Comparison of ENCODE assay signal across 8 cellular contexts in genomic region chr1:54800899-54801759, GRCh38. TPM values are rescaled to one million over a fixed set of nuclear protein-coding genes. Genes with fewer than 3 reads are reported as not detected.
DNase-seq lines count a peak whose midpoint lies in the region; ATAC-seq, FAIRE-seq and TF ChIP-seq lines count a peak whose summit lies in the region.

TSS of gene TTC22 (minus strand) at chr1:54801323. CDS start at chr1:54801163, 160 bp downstream.

- H3K36me3 ChIP-seq in OCI-LY7 (ENCODE audit: insufficient read depth, low read length) (no peaks in the 10 kb centered on the region), heart right ventricle (no peaks in the 10 kb centered on the region)

- 0 out of 2 replicates have a peak within 1 kb of the TSS, but pooled peaks have one; percentile 39 for H2AFZ ChIP-seq in OCI-LY7 (ENCODE audit: low read length)

- no peaks in the 10 kb centered on the region for H4K20me1 ChIP-seq in OCI-LY7 (ENCODE audit: insufficient read depth, low read length)

- H3K4me3 ChIP-seq in OCI-LY7 (ENCODE audit: low read depth, low read length, poor library complexity, severe bottlenecking) = no peak within 1 kb of the TSS
- H3K4me3 ChIP-seq in heart right ventricle = peak within 1 kb of the TSS in 9 of 10 donors; percentile 1 to 62 (median 35)
- peak within 1 kb of the TSS; percentile 49 to 61 (median 53) for H3K4me3 ChIP-seq in skin epidermis

- H3K9me3 ChIP-seq in OCI-LY7 (ENCODE audit: low read length) = no peaks in the 10 kb centered on the region
- no peaks in the 10 kb centered on the region for H3K9me3 ChIP-seq in heart right ventricle

- ATAC-seq in GM18519 (IDR thresholded peaks at IDR 0.05; ENCODE audit: low FRiP score, unreplicated experiment) (peak; percentile 69), HG02938 (IDR thresholded peaks at IDR 0.05; ENCODE audit: unreplicated experiment) (peak; percentile 85), heart right ventricle (peak in 6 of 8 donors; percentile 58 to 76 (median 66))

- POLR2A ChIA-PET in OCI-LY7 (lab: Charles Lee) = interaction anchor here (0.6 kb wide), 1 partner anchor 69 kb away, joined by 3 read pairs; no protein-coding TSS in a partner anchor

- H3K4me1 ChIP-seq in OCI-LY7 (ENCODE audit: insufficient read depth, low read length, poor library complexity, severe bottlenecking) (no peaks in the 10 kb centered on the region), heart right ventricle (peaks cover 0 to 39% (median 9%) of the 10 kb centered on the region in 9 donors)

- no peaks in the 10 kb centered on the region for H3K79me2 ChIP-seq in OCI-LY7 (ENCODE audit: insufficient read depth, low read depth, low read length)

- TF ChIP-seq CTCF in OCI-LY7 (conservative IDR thresholded peaks at IDR 0.05; ENCODE audit: low read length) (peak; percentile 66), heart right ventricle (IDR thresholded peaks at IDR 0.05) (peak in 4 of 9 donors; percentile 28 to 37 (median 34))

- H3K27ac ChIP-seq in OCI-LY7 (ENCODE audit: low read depth, low read length, poor library complexity, severe bottlenecking) (no peak within 1 kb of the TSS), heart right ventricle (peak within 1 kb of the TSS in 1 of 10 donors; percentile 74), skin epidermis (peak within 1 kb of the TSS; percentile 45 to 94 (median 82))

- 10% methylated on average over 56 to 58 of the region's 58 CpGs for WGBS in heart right ventricle, 2 donors

- H3K27me3 ChIP-seq in heart right ventricle = peaks cover 0 to 59% (median 34%) of the 10 kb centered on the region in 7 donors

- H3K4me2 ChIP-seq in OCI-LY7 (ENCODE audit: low read length) = peak within 1 kb of the TSS; percentile 28; the same call in 1 of the 2 replicates

- no TSS peak for BruUV-seq in OCI-LY7 (replicated peaks; lab: Mats Ljungman, UMichigan)

- intact Hi-C loops in OCI-LY7 (cut with micrococcal nuclease; ENCODE audit: unreplicated experiment) (no loop called here), heart right ventricle (cut with DNase I) (loop anchor here in 7 of 10 donors (10.0 kb wide), 5 partner anchors 126 to 936 kb away; no protein-coding TSS in a partner anchor)

- DNase-seq in OCI-LY7 (ENCODE audit: low spot score) (peak; percentile 17), activated gamma-delta T cell (lab: John Stamatoyannopoulos, UW) (peak; percentile 33), heart right ventricle (no peak), NCI-H526 (lab: John Stamatoyannopoulos, UW) (no peak), urothelium cell line (ENCODE audit: low spot score) (no peak)

- CTCF ChIA-PET in OCI-LY7 (lab: Charles Lee; ENCODE audit: unreplicated experiment) = no interaction called here

- no peak for FAIRE-seq in urothelium cell line (lab: Jason Lieb, UNC)

- no peaks in the 10 kb centered on the region for H3K9me2 ChIP-seq in OCI-LY7 (ENCODE audit: insufficient read depth, low read length)

RNA-seq across cellular contexts. Expression of gene TTC22, which starts in this region (rescaled TPM):
- not detected in 2 replicates for total RNA-seq in OCI-LY7 (2014; rRNA removed; shearing (Covaris generic))
- not detected in 2 replicates for total RNA-seq in OCI-LY7 (2022)
- 1 to 10 TPM in 1 of 10 donors, under 1 TPM in 4, not detected in 5; 0.13 to 1.0 (median 0.17) TPM for total RNA-seq in heart right ventricle
- under 1 TPM; 0.06 to 0.15 TPM for polyA plus RNA-seq in heart right ventricle

Comparison
In these comparisons a context has a peak if more than half of its experiments do, and no peak if none do; other contexts are left out.
1. Peak in DNase-seq and H3K4me2 ChIP-seq in OCI-LY7; RNA of the gene not detected or under 1 TPM.